8 cellular contexts compared by ENCODE assay signal in genomic region chr5:14270212-14270702, GRCh38.
DNase-seq lines count a peak whose midpoint lies in the region; ATAC-seq, FAIRE-seq and TF ChIP-seq lines count a peak whose summit lies in the region.

No MANE protein-coding gene starts in this region.

- H3K23me2 ChIP-seq in H1 (ENCODE audit: low read depth, low read length) = no peaks in the 10 kb centered on the region

- peak; percentile 77 to 81 for TF ChIP-seq RAD21 in H1 (IDR thresholded peaks at IDR 0.05 in 1 of 2, conservative IDR thresholded peaks at IDR 0.05 in 1 of 2; ENCODE audit: low read depth in 2 of 2, low read length in 2 of 2)

- peaks cover 44% of the 10 kb centered on the region for H3K4me1 ChIP-seq in Loucy (ENCODE audit: insufficient read depth, low read length, poor library complexity, severe bottlenecking)
- peaks cover 96% of the 10 kb centered on the region for H3K4me1 ChIP-seq in Panc1 (ENCODE audit: control insufficient read depth, insufficient read depth, low read length)
- peaks cover 9 to 27% (median 19%) of the 10 kb centered on the region in 4 experiments for H3K4me1 ChIP-seq in H1 (replicated peaks in 1 of 4; ENCODE audit: control insufficient read depth in 3 of 4, insufficient read depth in 4 of 4, low read length in 3 of 4)
- H3K4me1 ChIP-seq in mesendoderm (ENCODE audit: control insufficient read depth, low read depth, low read length) = peaks cover 23% of the 10 kb centered on the region

- peak; percentile 65 for ATAC-seq in GM21717 (IDR thresholded peaks at IDR 0.05; ENCODE audit: unreplicated experiment)
- peak; percentile 43; the same call in 1 of the 2 replicates for ATAC-seq in Panc1
- no peak for ATAC-seq in HG02938 (IDR thresholded peaks at IDR 0.05; ENCODE audit: unreplicated experiment)

- H2AFZ ChIP-seq in Loucy (ENCODE audit: low read length) (no peak overlapping the region), H1 (ENCODE audit: low read length) (no peak overlapping the region)

- POLR2A ChIA-PET in Panc1 (lab: Charles Lee) = interaction anchor here (0.6 kb wide), 1 partner anchor 388 kb away, joined by 3 read pairs; no protein-coding TSS in a partner anchor
- POLR2A ChIA-PET in H1 (lab: Charles Lee; ENCODE audit: partially characterized antibody) = interaction anchor here (1.0 to 2.4 kb wide), 3 partner anchors 32 to 129 kb away, joined by 3 to 8 read pairs (median 3); no protein-coding TSS in a partner anchor

- H2BK15ac ChIP-seq in H1 (ENCODE audit: low read length) (no peak overlapping the region), mesendoderm (replicated peaks; ENCODE audit: low read depth) (no peak overlapping the region)

- H2BK120ac ChIP-seq in H1 (replicated peaks; ENCODE audit: low read depth, low read length) (no peak overlapping the region), mesendoderm (ENCODE audit: low read depth, low read length) (peak overlapping the region; percentile 86)

- intact Hi-C loops in Panc1 (cut with micrococcal nuclease; ENCODE audit: unreplicated experiment) = loop anchor here (10.0 kb wide), 1 partner anchor 285 kb away; no protein-coding TSS in a partner anchor

- H3K23ac ChIP-seq in H1 (ENCODE audit: insufficient read length) (no peak overlapping the region), mesendoderm (ENCODE audit: low read length) (no peak overlapping the region)

- H3K79me1 ChIP-seq in H1 (ENCODE audit: low read depth, low read length) = peaks cover 9% of the 10 kb centered on the region; the same call in 1 of the 2 replicates
- peaks cover 4% of the 10 kb centered on the region for H3K79me1 ChIP-seq in mesendoderm (ENCODE audit: low read length)

- H4K91ac ChIP-seq in H1 (replicated peaks; ENCODE audit: insufficient read length, low read length) = no peak overlapping the region

- H2AK5ac ChIP-seq in H1 (ENCODE audit: low read depth, low read length) (no peak overlapping the region), mesendoderm (ENCODE audit: low read length) (no peak overlapping the region)

- H3K18ac ChIP-seq in H1 (ENCODE audit: extremely low read depth, low read length) (no peak overlapping the region), mesendoderm (ENCODE audit: low read length) (peak overlapping the region; percentile 64)

- no peak overlapping the region for H3K4me3 ChIP-seq in Loucy (ENCODE audit: low read length, poor library complexity, severe bottlenecking)
- peak overlapping the region in 1 of 2 experiments; percentile 15; a peak in 2 of 4 replicates for H3K4me3 ChIP-seq in Panc1 (ENCODE audit: low read depth in 2 of 2, low read length in 2 of 2)
- no peak overlapping the region; a peak in 1 of 8 replicates for H3K4me3 ChIP-seq in H1 (ENCODE audit: extremely low read depth in 1 of 4, insufficient read depth in 2 of 4, low read depth in 3 of 4, low read length in 4 of 4)
- no peak overlapping the region for H3K4me3 ChIP-seq in mesendoderm (ENCODE audit: low read length)

- no peak overlapping the region for H3K14ac ChIP-seq in H1 (ENCODE audit: insufficient read length)

- no peak overlapping the region for H2BK20ac ChIP-seq in H1 (ENCODE audit: low read length)

- FAIRE-seq in H1 (lab: Jason Lieb, UNC) = peak; percentile 7

- no peak overlapping the region for H3K9ac ChIP-seq in Loucy (ENCODE audit: low read depth, low read length, poor library complexity, severe bottlenecking)
- H3K9ac ChIP-seq in H1 (replicated peaks in 1 of 4; ENCODE audit: extremely low read depth in 1 of 4, low read depth in 3 of 4, low read length in 3 of 4) = no peak overlapping the region
- H3K9ac ChIP-seq in mesendoderm (ENCODE audit: low read length) = peak overlapping the region; percentile 2

- DNase-seq in DMS 273 treated with DMSO at 0.1 percent for 48 hours (lab: John Stamatoyannopoulos, UW) = peak; percentile 62
- DNase-seq in Panc1 (ENCODE audit: low read depth, low spot score) = no peak
- DNase-seq in H1 (ENCODE audit: low read depth in 1 of 2, low spot score in 2 of 2) = no peak
- peak; percentile 91 for DNase-seq in mesendoderm
- DNase-seq in stimulated activated CD4-positive, alpha-beta T cell treated with anti-CD3 and anti-CD28 coated beads, Interleukin-4, amount 100 ng/mL, for 24 hours = no peak

- H2BK5ac ChIP-seq in H1 (ENCODE audit: low read depth, low read length) (no peak overlapping the region), mesendoderm (ENCODE audit: low read length) (no peak overlapping the region)

- no peak for TF ChIP-seq EP300 in H1 (IDR thresholded peaks at IDR 0.05; ENCODE audit: borderline replicate concordance in 1 of 2, low read depth in 2 of 2, low read length in 2 of 2)

- no TSS peak for BruUV-seq in Panc1 (replicated peaks; lab: Mats Ljungman, UMichigan)

- no peak for TF ChIP-seq POLR2A in H1 (IDR thresholded peaks at IDR 0.05; ENCODE audit: control extremely low read depth in 1 of 2, low read depth in 2 of 2, low read length in 2 of 2)

- no peaks in the 10 kb centered on the region for H3K9me2 ChIP-seq in Loucy (replicated peaks; ENCODE audit: low read depth, low read length)

- H4K5ac ChIP-seq in H1 (ENCODE audit: insufficient read length, low read depth, low read length) (no peak overlapping the region), mesendoderm (ENCODE audit: low read length) (no peak overlapping the region)

- TF ChIP-seq CTCF in Loucy (conservative IDR thresholded peaks at IDR 0.05; ENCODE audit: low read length) = peak; percentile 88
- TF ChIP-seq CTCF in Panc1 (IDR thresholded peaks at IDR 0.05) = peak; percentile 87
- peak in 2 of 3 experiments; percentile 66 to 73; a peak in 3 of 4 replicates for TF ChIP-seq CTCF in H1 (IDR thresholded peaks at IDR 0.05; ENCODE audit: control extremely low read depth in 1 of 3, insufficient read depth in 1 of 3, low read depth in 1 of 3, low read length in 3 of 3)

- H3K27ac ChIP-seq in Panc1 (ENCODE audit: low read length) (peak overlapping the region; percentile 96), H1 (ENCODE audit: low read depth, low read length) (peak overlapping the region; percentile 64; the same call in 1 of the 2 replicates), mesendoderm (ENCODE audit: low read depth, low read length) (no peak overlapping the region)

- H3K36me3 ChIP-seq in Loucy (ENCODE audit: insufficient read depth, low read length) (peaks cover 13% of the 10 kb centered on the region; the same call in 1 of the 2 replicates), Panc1 (ENCODE audit: control insufficient read depth, insufficient read depth, low read length) (peaks cover 26% of the 10 kb centered on the region), H1 (ENCODE audit: control insufficient read depth in 2 of 4, insufficient read depth in 4 of 4, low read length in 3 of 4) (no peaks in the 10 kb centered on the region; a peak in 1 of 8 replicates), mesendoderm (ENCODE audit: control insufficient read depth, insufficient read depth, low read length) (no peaks in the 10 kb centered on the region)

- WGBS in H1 (ENCODE audit: extremely low coverage in 1 of 2, insufficient coverage in 1 of 2, insufficient read length in 1 of 2, insufficient replicate concordance in 2 of 2, low coverage in 1 of 2, low lambda C conversion rate in 2 of 2, missing lambda C conversion rate in 1 of 2), 2 experiments = 29% methylated on average over 3 of the region's 3 CpGs; no CpG with 5 or more reads in 1 of the 2 experiments
- no CpG with 5 or more reads among the region's 3 CpGs for WGBS in mesendoderm (ENCODE audit: extremely low coverage, insufficient coverage, low lambda C conversion rate)

- H3K4ac ChIP-seq in H1 (replicated peaks; ENCODE audit: insufficient read length, low read depth, low read length) (no peak overlapping the region), mesendoderm (ENCODE audit: low read depth, low read length) (no peak overlapping the region)

- H3F3A ChIP-seq in Loucy (ENCODE audit: low read depth) = peaks cover 7% of the 10 kb centered on the region; the same call in 1 of the 2 replicates

- peaks cover 63% of the 10 kb centered on the region; the same call in 1 of the 2 replicates for H3K79me2 ChIP-seq in Loucy (ENCODE audit: insufficient read depth, low read length)
- H3K79me2 ChIP-seq in H1 (ENCODE audit: control insufficient read depth in 1 of 2, insufficient read depth in 2 of 2, low read length in 2 of 2) = peaks cover 8 to 82% of the 10 kb centered on the region in 2 experiments; a peak in 3 of 4 replicates
- H3K79me2 ChIP-seq in mesendoderm (ENCODE audit: control insufficient read depth, insufficient read depth, low read length) = peaks cover 49% of the 10 kb centered on the region

- H2BK12ac ChIP-seq in H1 (ENCODE audit: low read depth, low read length) = no peak overlapping the region

- no peaks in the 10 kb centered on the region for H3K27me3 ChIP-seq in Loucy (ENCODE audit: insufficient read depth, low read length, poor library complexity, severe bottlenecking)
- H3K27me3 ChIP-seq in Panc1 (ENCODE audit: control insufficient read depth, insufficient read depth, low read length) = no peaks in the 10 kb centered on the region
- H3K27me3 ChIP-seq in H1 (replicated peaks in 1 of 4; ENCODE audit: control insufficient read depth in 3 of 4, extremely low read depth in 1 of 4, insufficient read depth in 3 of 4, low read length in 3 of 4) = no peaks in the 10 kb centered on the region
- no peaks in the 10 kb centered on the region for H3K27me3 ChIP-seq in mesendoderm (ENCODE audit: insufficient read depth, low read length, poor library complexity)

- H3K56ac ChIP-seq in H1 (replicated peaks; ENCODE audit: insufficient read length, low read depth, low read length) (no peak overlapping the region), mesendoderm (ENCODE audit: low read length) (peak overlapping the region; percentile 35)

- in situ Hi-C loops in Panc1 (cut with HindIII; ENCODE audit: low pct_unique_long_range_greater_than_20kb, low sequenced_read_pairs) = no loop called here

- H3K4me2 ChIP-seq in Loucy (ENCODE audit: low read depth, low read length, poor library complexity, severe bottlenecking) (no peak overlapping the region), H1 (ENCODE audit: insufficient read depth in 1 of 2, low read depth in 2 of 2, low read length in 2 of 2) (no peak overlapping the region), mesendoderm (ENCODE audit: low read length) (no peak overlapping the region)

- H4K20me1 ChIP-seq in Loucy (ENCODE audit: insufficient read depth, low read length, poor library complexity, severe bottlenecking) (peaks cover 28% of the 10 kb centered on the region), H1 (replicated peaks in 1 of 2; ENCODE audit: control insufficient read depth in 1 of 2, insufficient read depth in 2 of 2, low read length in 2 of 2) (peaks cover 4 to 5% of the 10 kb centered on the region in 2 experiments)

- CTCF ChIA-PET in Panc1 (lab: Charles Lee) (interaction anchor here (0.6 to 1.2 kb wide), 9 partner anchors 12 to 125 kb away, joined by 3 to 6 read pairs (median 3); no protein-coding TSS in a partner anchor), H1 (lab: Charles Lee; ENCODE audit: partially characterized antibody) (interaction anchor here (0.5 to 5.4 kb wide), 51 partner anchors 8 to 283 kb away, joined by 3 to 30 read pairs (median 5); partner anchors contain the start of gene TRIO)

- H4K8ac ChIP-seq in H1 (ENCODE audit: extremely low read depth, insufficient read depth, low read length) = no peak overlapping the region
- H4K8ac ChIP-seq in mesendoderm (ENCODE audit: low read depth, low read length) = no peak overlapping the region

- no peaks in the 10 kb centered on the region for H3K9me3 ChIP-seq in Loucy (ENCODE audit: insufficient read depth, low read depth, low read length)
- no peaks in the 10 kb centered on the region for H3K9me3 ChIP-seq in Panc1 (ENCODE audit: control insufficient read depth, insufficient read depth, low read depth, low read length)
- no peaks in the 10 kb centered on the region for H3K9me3 ChIP-seq in H1 (ENCODE audit: insufficient read depth in 2 of 2, low read depth in 1 of 2, low read length in 1 of 2)

Comparison
In these comparisons a context has a peak if more than half of its experiments do, and no peak if none do; other contexts are left out.
1. DNase-seq: peak in DMS 273 treated with DMSO at 0.1 percent for 48 hours (single experiment) and mesendoderm (single experiment); none in Panc1 (single experiment), H1 (0 of 2) and stimulated activated CD4-positive, alpha-beta T cell treated with anti-CD3 and anti-CD28 coated beads, Interleukin-4, amount 100 ng/mL, for 24 hours (single experiment).
2. Peak in every context shown above with its lines, with median percentiles within 50 percentile points of each other: CTCF ChIP-seq.